Comparison of ENCODE assay signal across 9 cellular contexts in the genomic region with DNA sequence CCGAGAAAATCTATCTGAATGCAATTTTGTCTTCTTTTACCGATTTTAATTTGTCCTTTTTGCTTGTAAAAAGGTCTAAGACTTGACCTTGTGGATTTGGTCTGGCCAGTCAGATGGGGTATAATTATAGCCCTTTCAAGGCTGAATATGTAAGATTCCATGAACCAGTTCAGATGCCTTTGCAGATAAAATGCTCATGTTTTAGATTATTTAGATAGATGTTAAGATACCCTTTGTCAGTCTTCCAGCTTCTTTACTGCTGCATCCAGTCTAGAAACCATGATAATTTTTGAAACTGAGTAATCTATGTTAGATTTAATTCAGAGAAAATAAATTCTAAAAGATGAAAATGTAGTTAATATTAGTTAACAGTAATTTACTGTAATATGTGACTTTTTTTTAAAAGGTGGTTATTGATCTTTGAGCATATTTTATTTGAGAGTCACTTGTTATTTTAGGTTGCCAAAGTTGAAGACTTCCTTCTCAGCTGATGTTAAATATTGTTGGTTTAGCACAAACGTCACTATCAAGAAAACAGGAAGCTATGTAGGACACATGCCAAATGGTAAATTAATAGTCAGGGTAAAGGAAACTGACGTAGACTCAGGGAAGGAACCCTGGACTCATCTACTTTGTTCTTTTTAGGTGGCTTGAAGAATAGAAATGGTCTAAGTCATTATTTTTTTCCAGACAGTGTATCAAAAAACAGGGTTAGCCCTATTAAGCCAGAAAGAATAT. TPM values are rescaled to one million over a fixed set of nuclear protein-coding genes. Genes with fewer than 3 reads are reported as not detected.
DNase-seq lines count a peak whose midpoint lies in the region; ATAC-seq and TF ChIP-seq lines count a peak whose summit lies in the region.
"Had no signal": no experiment of that assay in that cellular context is flagged by ENCODE, and none has a peak within 500 bp of the region (broad histone marks: within the 10 kb centered on the region; RNA-seq: fewer than 3 reads in every experiment).

No MANE protein-coding gene starts in this region.

- no peak overlapping the region for H2AFZ ChIP-seq in PC-3 (ENCODE audit: low read length)

- H3K36me3 Mint-ChIP-seq in activated naive CD4-positive, alpha-beta T cell treated with anti-CD3 and anti-CD28 coated beads, Interleukin-2, amount 50 U/mL, for 72 hours: no peaks in the 10 kb centered on the region

- H3K27ac Mint-ChIP-seq in activated naive CD4-positive, alpha-beta T cell treated with anti-CD3 and anti-CD28 coated beads, Interleukin-2, amount 50 U/mL, for 72 hours: no peak overlapping the region

- H3K9me3 ChIP-seq in PC-3 (ENCODE audit: low read length): no peaks in the 10 kb centered on the region
- no peaks in the 10 kb centered on the region for H3K9me3 ChIP-seq in neutrophil

- H3F3A ChIP-seq in PC-3 (ENCODE audit: low read length, unreplicated experiment): no peaks in the 10 kb centered on the region

- no peak for TF ChIP-seq CTCF in PC-3 (conservative IDR thresholded peaks at IDR 0.05; ENCODE audit: low read depth, low read length)
- TF ChIP-seq CTCF in neutrophil (IDR thresholded peaks at IDR 0.05): no peak

- POLR2A ChIA-PET in PC-3 (lab: Charles Lee; ENCODE audit: unreplicated experiment): no interaction called here

- no peaks in the 10 kb centered on the region for H3K36me3 ChIP-seq in PC-3 (ENCODE audit: low read depth, low read length)
- H3K36me3 ChIP-seq in neutrophil: no peaks in the 10 kb centered on the region

- ATAC-seq in PC-3: peak; percentile 48
- ATAC-seq in activated naive CD4-positive, alpha-beta T cell treated with anti-CD3 and anti-CD28 coated beads, Interleukin-2, amount 50 U/mL, for 72 hours: no peak
- no peak for ATAC-seq in HG03025 (IDR thresholded peaks at IDR 0.05; ENCODE audit: low FRiP score, unreplicated experiment)

- H3K4me3 ChIP-seq in PC-3 (ENCODE audit: low read length) (no peak overlapping the region), neutrophil (ENCODE audit: low read depth in 1 of 2, low read length in 1 of 2) (no peak overlapping the region)

- no peaks in the 10 kb centered on the region for H3K9me2 ChIP-seq in PC-3 (replicated peaks; ENCODE audit: low read length)

- DNase-seq in Caki2 (ENCODE audit: low read depth): peak; percentile 21
- DNase-seq in PC-3: peak; percentile 76
- DNase-seq in epithelial cell of prostate (ENCODE audit: low read depth, low spot score): no peak
- no peak for DNase-seq in stimulated activated CD4-positive, alpha-beta T cell treated with anti-CD3 and anti-CD28 coated beads, Interleukin-4, amount 100 ng/mL, for 4 hours
- DNase-seq in activated naive CD4-positive, alpha-beta T cell treated with anti-CD3 and anti-CD28 coated beads, Interleukin-2, amount 50 U/mL, for 72 hours (ENCODE audit: low spot score in 2 of 2): no peak
- DNase-seq in cerebellar cortex (ENCODE audit: low spot score): no peak
- DNase-seq: activated CD8-positive, alpha-beta memory T cell treated with anti-CD3 and anti-CD28 coated beads, Interleukin-2, amount 50 U/mL, for 48 hours had no signal

- H3K4me2 ChIP-seq in PC-3 (ENCODE audit: low read length): peak overlapping the region; percentile 6; the same call in 1 of the 2 replicates

- in situ Hi-C loops in Caki2 (cut with HindIII; ENCODE audit: low pct_unique_long_range_greater_than_20kb, low sequenced_read_pairs): no loop called here

- no peaks in the 10 kb centered on the region for H3K9me3 Mint-ChIP-seq in activated naive CD4-positive, alpha-beta T cell treated with anti-CD3 and anti-CD28 coated beads, Interleukin-2, amount 50 U/mL, for 72 hours

- H3K27me3 ChIP-seq in PC-3 (ENCODE audit: low read length) (no peaks in the 10 kb centered on the region), neutrophil (no peaks in the 10 kb centered on the region)

- H3K9ac ChIP-seq in PC-3 (ENCODE audit: low read length): peak overlapping the region; percentile 6; the same call in 1 of the 2 replicates

- peak overlapping the region; percentile 39 for H3K27ac ChIP-seq in PC-3 (ENCODE audit: low read length)
- peak overlapping the region; percentile 36 for H3K27ac ChIP-seq in epithelial cell of prostate
- peak overlapping the region; percentile 76 for H3K27ac ChIP-seq in neutrophil

- no TSS peak for BruUV-seq in PC-3 (replicated peaks; lab: Mats Ljungman, UMichigan)

- CTCF ChIA-PET in PC-3 (lab: Charles Lee): interaction anchor here (0.7 kb wide), 1 partner anchor 197 kb away, joined by 3 read pairs; no protein-coding TSS in a partner anchor

- intact Hi-C loops in PC-3 (cut with micrococcal nuclease): no loop called here

- H4K20me1 ChIP-seq in PC-3 (ENCODE audit: low read length): no peaks in the 10 kb centered on the region

- H3K79me2 ChIP-seq in PC-3 (ENCODE audit: low read length): no peaks in the 10 kb centered on the region

- H3K4me1 ChIP-seq in PC-3 (ENCODE audit: insufficient read depth, low read length) (peaks cover 26% of the 10 kb centered on the region), neutrophil (ENCODE audit: control insufficient read depth in 1 of 2, insufficient read depth in 1 of 2, low read depth in 1 of 2, low read length in 1 of 2) (peaks cover 7 to 9% of the 10 kb centered on the region in 2 experiments)

RNA-seq across cellular contexts. Expression of gene BABAM2, which starts 29.8 kb away (rescaled TPM):
- total RNA-seq in Caki2 (2014; rRNA removed; shearing (Covaris generic); ENCODE audit: low replicate concordance): 39.0 and 47.4 TPM in 2 replicates
- 16.3 and 17.9 TPM in 2 replicates for total RNA-seq in PC-3 (2014; rRNA removed)
- total RNA-seq in activated naive CD4-positive, alpha-beta T cell treated with anti-CD3 and anti-CD28 coated beads, Interleukin-2, amount 50 U/mL, for 72 hours: 10 to 100 TPM; 45.2 to 59.8 TPM

RNA-seq across cellular contexts. Expression of gene RBKS, which starts 30.1 kb away (rescaled TPM):
- total RNA-seq in Caki2 (2014; rRNA removed; shearing (Covaris generic); ENCODE audit: low replicate concordance): 4.4 and 12.5 TPM in 2 replicates
- 1.8 and 2.6 TPM in 2 replicates for total RNA-seq in PC-3 (2014; rRNA removed)
- total RNA-seq in activated naive CD4-positive, alpha-beta T cell treated with anti-CD3 and anti-CD28 coated beads, Interleukin-2, amount 50 U/mL, for 72 hours: 10 to 100 TPM in 1 of 2 donors, 1 to 10 TPM in 1; 1.5 to 12.1 TPM

Comparison
In these comparisons a context has a peak if more than half of its experiments do, and no peak if none do; other contexts are left out.
1. DNase-seq: peak in Caki2 (single experiment) and PC-3 (single experiment); none in epithelial cell of prostate (single experiment), stimulated activated CD4-positive, alpha-beta T cell treated with anti-CD3 and anti-CD28 coated beads, Interleukin-4, amount 100 ng/mL, for 4 hours (0 of 2), activated naive CD4-positive, alpha-beta T cell treated with anti-CD3 and anti-CD28 coated beads, Interleukin-2, amount 50 U/mL, for 72 hours (0 of 2) and cerebellar cortex (single experiment).
2. Peak in every context shown above with its lines, with median percentiles within 50 percentile points of each other: H3K27ac ChIP-seq.